In the genomic region with DNA sequence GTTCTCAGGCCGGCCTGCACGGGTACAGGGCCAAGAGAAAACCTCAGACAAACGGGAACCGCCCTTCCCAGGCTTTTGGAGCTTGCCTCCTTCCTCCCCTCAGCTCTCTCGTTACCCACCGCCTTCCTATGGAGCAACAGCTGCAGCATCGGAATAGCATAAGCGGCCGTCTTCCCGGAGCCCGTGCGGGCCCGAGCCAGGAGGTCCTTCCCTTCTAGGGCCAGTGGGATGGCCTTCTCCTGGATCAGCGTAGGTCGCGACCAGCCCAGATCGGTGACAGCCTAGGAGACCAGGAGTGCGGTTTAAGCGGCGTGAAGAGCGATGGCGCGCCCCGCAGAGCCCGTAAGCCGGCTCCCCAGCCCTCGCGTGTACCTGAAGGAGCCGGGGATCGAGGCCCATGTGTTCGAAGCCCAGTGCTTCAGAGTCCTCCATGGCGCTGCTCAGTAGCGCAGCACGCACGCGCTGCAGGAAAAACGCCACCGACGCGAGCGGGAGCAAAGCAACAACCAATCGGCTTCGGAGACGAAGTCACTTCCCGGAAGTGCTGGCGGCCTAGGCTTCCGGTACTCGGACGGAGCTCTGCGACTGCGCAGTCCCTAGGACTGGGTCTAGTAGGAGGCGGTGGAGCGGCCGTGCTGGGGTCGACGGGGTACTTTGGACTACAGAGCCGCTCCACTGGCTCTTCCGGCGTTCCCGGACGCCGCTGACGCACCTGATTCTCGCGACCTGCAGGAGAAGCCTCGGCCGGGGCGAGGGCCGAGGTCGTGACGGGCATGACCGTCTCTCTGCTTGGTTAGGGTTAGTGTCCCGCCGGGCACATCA, we compare ENCODE assay signal across 8 cellular contexts. TPM values are rescaled to one million over a fixed set of nuclear protein-coding genes. Genes with fewer than 3 reads are reported as not detected.
A peak's percentile ranks its signal among the peaks of the same experiment; 100 is the strongest.
DNase-seq lines count a peak whose midpoint lies in the region; ATAC-seq and TF ChIP-seq lines count a peak whose summit lies in the region.

A gene with protein sequence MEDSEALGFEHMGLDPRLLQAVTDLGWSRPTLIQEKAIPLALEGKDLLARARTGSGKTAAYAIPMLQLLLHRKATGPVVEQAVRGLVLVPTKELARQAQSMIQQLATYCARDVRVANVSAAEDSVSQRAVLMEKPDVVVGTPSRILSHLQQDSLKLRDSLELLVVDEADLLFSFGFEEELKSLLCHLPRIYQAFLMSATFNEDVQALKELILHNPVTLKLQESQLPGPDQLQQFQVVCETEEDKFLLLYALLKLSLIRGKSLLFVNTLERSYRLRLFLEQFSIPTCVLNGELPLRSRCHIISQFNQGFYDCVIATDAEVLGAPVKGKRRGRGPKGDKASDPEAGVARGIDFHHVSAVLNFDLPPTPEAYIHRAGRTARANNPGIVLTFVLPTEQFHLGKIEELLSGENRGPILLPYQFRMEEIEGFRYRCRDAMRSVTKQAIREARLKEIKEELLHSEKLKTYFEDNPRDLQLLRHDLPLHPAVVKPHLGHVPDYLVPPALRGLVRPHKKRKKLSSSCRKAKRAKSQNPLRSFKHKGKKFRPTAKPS (minus strand): TSS at position 445 of the 822 bp plus-strand sequence. CDS start 13 bp downstream, at position 432.

- H3K36me3 Mint-ChIP-seq in activated naive CD4-positive, alpha-beta T cell treated with anti-CD3 and anti-CD28 coated beads, Interleukin-2, amount 50 U/mL, for 72 hours, result peaks cover 43 to 72% of the 10 kb centered on the region in 2 donors
- H3K36me3 Mint-ChIP-seq in glutamatergic neuron (ENCODE audit: unreplicated experiment), result peaks cover 6% of the 10 kb centered on the region

- no peak for TF ChIP-seq CTCF in glutamatergic neuron (IDR thresholded peaks at IDR 0.05; ENCODE audit: partially characterized antibody, unreplicated experiment)
- TF ChIP-seq CTCF in osteoblast (IDR thresholded peaks at IDR 0.05; ENCODE audit: extremely low read depth, low read depth, low read length), result no peak
- TF ChIP-seq CTCF in thoracic aorta (IDR thresholded peaks at IDR 0.05), result no peak

- peak; percentile 97 for DNase-seq in NCI-H1092 treated with DMSO at 0.1 percent for 48 hours (lab: John Stamatoyannopoulos, UW)
- peak; percentile 79 for DNase-seq in SKM-1 (lab: John Stamatoyannopoulos, UW; ENCODE audit: unreplicated experiment)
- DNase-seq in activated naive CD4-positive, alpha-beta T cell treated with anti-CD3 and anti-CD28 coated beads, Interleukin-2, amount 50 U/mL, for 72 hours (ENCODE audit: low spot score in 2 of 2), result peak; percentile 89 to 93
- DNase-seq in glutamatergic neuron, result peak; percentile 95
- DNase-seq in osteoblast (ENCODE audit: insufficient read length, low spot score, missing footprints), result peak; percentile 98
- DNase-seq in thoracic aorta (ENCODE audit: low spot score), result peak; percentile 82

- H2AFZ ChIP-seq in osteoblast (ENCODE audit: low read length), result peak within 1 kb of the TSS; percentile 92

- peaks cover 5% of the 10 kb centered on the region for H3K27me3 Mint-ChIP-seq in glutamatergic neuron (ENCODE audit: unreplicated experiment)

- peak within 1 kb of the TSS; percentile 98 for H3K4me3 Mint-ChIP-seq in glutamatergic neuron (ENCODE audit: unreplicated experiment)

- H3K79me2 ChIP-seq in osteoblast (ENCODE audit: insufficient read depth, low read length), result peaks cover 58% of the 10 kb centered on the region

- H3K27ac Mint-ChIP-seq in activated naive CD4-positive, alpha-beta T cell treated with anti-CD3 and anti-CD28 coated beads, Interleukin-2, amount 50 U/mL, for 72 hours, result peak within 1 kb of the TSS; percentile 99
- peak within 1 kb of the TSS; percentile 94 for H3K27ac Mint-ChIP-seq in glutamatergic neuron (ENCODE audit: unreplicated experiment)

- peaks cover 12% of the 10 kb centered on the region for H4K20me1 ChIP-seq in osteoblast (ENCODE audit: insufficient read depth, low read length)

- peaks cover 52% of the 10 kb centered on the region for H3K36me3 ChIP-seq in osteoblast (ENCODE audit: insufficient read depth, low read length)
- peaks cover 39% of the 10 kb centered on the region for H3K36me3 ChIP-seq in thoracic aorta

- no peaks in the 10 kb centered on the region for H3K27me3 ChIP-seq in osteoblast (ENCODE audit: insufficient read depth, low read length)
- H3K27me3 ChIP-seq in thoracic aorta (replicated peaks; ENCODE audit: insufficient read depth), result no peaks in the 10 kb centered on the region

- peaks cover 20% of the 10 kb centered on the region for H3K4me1 ChIP-seq in osteoblast (ENCODE audit: insufficient read depth, low read length)
- peaks cover 6 to 26% of the 10 kb centered on the region in 2 donors for H3K4me1 ChIP-seq in thoracic aorta (ENCODE audit: control insufficient read depth in 1 of 2, low read depth in 2 of 2)

- H3K27ac ChIP-seq in osteoblast (ENCODE audit: low read depth, low read length), result peak within 1 kb of the TSS; percentile 85
- peak within 1 kb of the TSS; percentile 81 to 91 for H3K27ac ChIP-seq in thoracic aorta

- ATAC-seq in HG02610 (IDR thresholded peaks at IDR 0.05; ENCODE audit: unreplicated experiment) (peak; percentile 88), thoracic aorta (ENCODE audit: insufficient number of reproducible peaks, low FRiP score, low read depth) (peak; percentile 91)
- peak; percentile 97 to 98 for ATAC-seq in activated naive CD4-positive, alpha-beta T cell treated with anti-CD3 and anti-CD28 coated beads, Interleukin-2, amount 50 U/mL, for 72 hours

- H3K4me2 ChIP-seq in osteoblast (ENCODE audit: insufficient read depth, low read length), result peak within 1 kb of the TSS; percentile 83

- H3K9me3 ChIP-seq in osteoblast (ENCODE audit: low read depth, low read length) (no peaks in the 10 kb centered on the region), thoracic aorta (no peaks in the 10 kb centered on the region)

- H3K4me3 ChIP-seq in GM08714 (ENCODE audit: low read length), result peak within 1 kb of the TSS; percentile 91
- peak within 1 kb of the TSS; percentile 96 for H3K4me3 ChIP-seq in osteoblast (ENCODE audit: insufficient read depth, low read length)
- peak within 1 kb of the TSS; percentile 77 for H3K4me3 ChIP-seq in thoracic aorta

- H3K4me1 Mint-ChIP-seq in glutamatergic neuron (ENCODE audit: low read depth, unreplicated experiment), result peaks cover 8% of the 10 kb centered on the region

- H3K9me3 Mint-ChIP-seq in activated naive CD4-positive, alpha-beta T cell treated with anti-CD3 and anti-CD28 coated beads, Interleukin-2, amount 50 U/mL, for 72 hours, result no peaks in the 10 kb centered on the region
- H3K9me3 Mint-ChIP-seq in glutamatergic neuron (ENCODE audit: unreplicated experiment), result peaks cover 8% of the 10 kb centered on the region

RNA-seq across cellular contexts. Expression of the gene that starts here (rescaled TPM):
- 10 to 100 TPM; 83.4 to 92.7 TPM for total RNA-seq in activated naive CD4-positive, alpha-beta T cell treated with anti-CD3 and anti-CD28 coated beads, Interleukin-2, amount 50 U/mL, for 72 hours
- total RNA-seq in glutamatergic neuron (ENCODE audit: unreplicated experiment), result 84.3 TPM
- 34.7 and 38.9 TPM in 2 replicates for total RNA-seq in osteoblast
- total RNA-seq in thoracic aorta, result 10 to 100 TPM; 47.4 to 79.2 TPM

Comparison
In these comparisons a context has a peak if more than half of its experiments do, and no peak if none do; other contexts are left out.
1. Peak in every context shown above with its lines: DNase-seq, ATAC-seq, H3K4me3 ChIP-seq and H3K27ac ChIP-seq.